ENCODE assay signal across 10 cellular contexts in genomic region chr3:109270779-109271178, GRCh38. TPM values are rescaled to one million over a fixed set of nuclear protein-coding genes. Genes with fewer than 3 reads are reported as not detected.
"Had no signal": no experiment of that assay in that cellular context is flagged by ENCODE, and none has a peak within 500 bp of the region (broad histone marks: within the 10 kb centered on the region; RNA-seq: fewer than 3 reads in every experiment).

No MANE protein-coding gene starts in this region.

- FAIRE-seq: H1, H54, HTR-8/SVneo had no signal

- ATAC-seq: GM23338 had no signal

- H3K4me2 ChIP-seq: GM23338 had no signal

- H2AFZ ChIP-seq: GM23338 had no signal

- H3K4me3 ChIP-seq: GM23338 had no signal

- DNase-seq: H9, HCEC 1CT, HFFc6, KBM-7 had no signal

RNA-seq across cellular contexts. Expression of gene DPPA2, which starts 45.5 kb away (rescaled TPM):
- total RNA-seq: HFFc6, HT-29 had no signal
- polyA plus RNA-seq: IgD-negative memory B cell had no signal
